In genomic region chr9:136353757-136354488, GRCh38 we compare ENCODE assay signal across 1 cellular context.
TF ChIP-seq lines count a peak whose summit lies in the region.

No MANE protein-coding gene starts in this region.

TF ChIP-seq in IMR-90, 13 proteins besides CTCF, POLR2A, EP300 and RAD21:
- TF ChIP-seq MXI1 (IDR thresholded peaks at IDR 0.05; ENCODE audit: borderline replicate concordance, low read depth, low read length), result no peak
- no peak for TF ChIP-seq MAFK (IDR thresholded peaks at IDR 0.05; ENCODE audit: low read depth, low read length)
- no peak for TF ChIP-seq CEBPB (IDR thresholded peaks at IDR 0.05; ENCODE audit: low read depth, low read length)
- TF ChIP-seq RFX5 (IDR thresholded peaks at IDR 0.05; ENCODE audit: low read depth, low read length), result no peak
- TF ChIP-seq CHD1 (IDR thresholded peaks at IDR 0.05; ENCODE audit: low read depth, low read length), result no peak
- TF ChIP-seq USF2 (IDR thresholded peaks at IDR 0.05; ENCODE audit: low read depth, low read length), result no peak
- TF ChIP-seq SMC3 (IDR thresholded peaks at IDR 0.05; ENCODE audit: low read depth, low read length), result no peak
- no peak for TF ChIP-seq ELK1 (IDR thresholded peaks at IDR 0.05; ENCODE audit: borderline replicate concordance, low read depth, low read length)
- TF ChIP-seq NFE2L2 (IDR thresholded peaks at IDR 0.05; ENCODE audit: low read depth, low read length), result no peak
- TF ChIP-seq MAZ (IDR thresholded peaks at IDR 0.05; ENCODE audit: borderline replicate concordance, low read depth, low read length), result no peak
